12 cellular contexts compared by ENCODE assay signal in genomic region chr3:124316034-124316287, GRCh38.
"Had no signal": no experiment of that assay in that cellular context is flagged by ENCODE, and none has a peak within 500 bp of the region (broad histone marks: within the 10 kb centered on the region; RNA-seq: fewer than 3 reads in every experiment).

No MANE protein-coding gene starts in this region.

- H3K27ac ChIP-seq: esophagus muscularis mucosa, sigmoid colon, transverse colon, WERI-Rb-1 had no signal

- H3K4me1 Mint-ChIP-seq: activated CD4-positive, alpha-beta T cell treated with anti-CD3 and anti-CD28 coated beads for 36 hours; neural crest cell had no signal

- H3K4me3 ChIP-seq: esophagus muscularis mucosa, sigmoid colon, transverse colon had no signal

- H3K27ac Mint-ChIP-seq: activated CD4-positive, alpha-beta T cell treated with anti-CD3 and anti-CD28 coated beads for 36 hours; activated CD8-positive, alpha-beta T cell treated with anti-CD3 and anti-CD28 coated beads for 36 hours had no signal

- ATAC-seq: activated CD4-positive, alpha-beta T cell treated with anti-CD3 and anti-CD28 coated beads for 36 hours; activated CD8-positive, alpha-beta T cell treated with anti-CD3 and anti-CD28 coated beads for 36 hours; left lobe of liver had no signal

- H3K36me3 ChIP-seq: esophagus muscularis mucosa, sigmoid colon, transverse colon, WERI-Rb-1 had no signal

- H3K9me3 Mint-ChIP-seq: activated CD8-positive, alpha-beta T cell treated with anti-CD3 and anti-CD28 coated beads for 36 hours; neural crest cell had no signal

- H3K27me3 ChIP-seq: esophagus muscularis mucosa, sigmoid colon, transverse colon had no signal

- DNase-seq: activated CD4-positive, alpha-beta T cell treated with anti-CD3 and anti-CD28 coated beads for 36 hours; activated CD8-positive, alpha-beta memory T cell treated with anti-CD3 and anti-CD28 coated beads, Interleukin-2, amount 50 U/mL, for 4 hours; activated CD8-positive, alpha-beta T cell treated with anti-CD3 and anti-CD28 coated beads for 36 hours; activated naive CD4-positive, alpha-beta T cell treated with Interleukin-2 at 50 U/mL for 16 hours; sigmoid colon; stimulated activated CD4-positive, alpha-beta T cell treated with anti-CD3 and anti-CD28 coated beads, Interleukin-2, amount 100 ng/mL, for 24 hours; stimulated activated naive CD4-positive, alpha-beta T cell; transverse colon; WERI-Rb-1 had no signal

- H3K4me1 ChIP-seq: sigmoid colon, transverse colon had no signal

- H3K9me3 ChIP-seq: esophagus muscularis mucosa, sigmoid colon, transverse colon had no signal

- H3K4me3 Mint-ChIP-seq: activated CD4-positive, alpha-beta T cell treated with anti-CD3 and anti-CD28 coated beads for 36 hours; activated CD8-positive, alpha-beta T cell treated with anti-CD3 and anti-CD28 coated beads for 36 hours; neural crest cell had no signal
